ENCODE assay signal across 9 cellular contexts in genomic region chr6:11258260-11259237, GRCh38. TPM values are rescaled to one million over a fixed set of nuclear protein-coding genes. Genes with fewer than 3 reads are reported as not detected.
DNase-seq lines count a peak whose midpoint lies in the region; ATAC-seq and TF ChIP-seq lines count a peak whose summit lies in the region.
"Had no signal": no experiment of that assay in that cellular context is flagged by ENCODE, and none has a peak within 500 bp of the region (broad histone marks: within the 10 kb centered on the region; RNA-seq: fewer than 3 reads in every experiment).

No MANE protein-coding gene starts in this region.

- H3K27ac ChIP-seq in right lobe of liver: no peak overlapping the region

- TF ChIP-seq CTCF in right lobe of liver (IDR thresholded peaks at IDR 0.05) (no peak), Calu3 (IDR thresholded peaks at IDR 0.05; ENCODE audit: unreplicated experiment) (no peak)

- no peaks in the 10 kb centered on the region for H3K36me3 Mint-ChIP-seq in Calu3 (ENCODE audit: insufficient read depth, unreplicated experiment)

- TF ChIP-seq POLR2A in right lobe of liver (IDR thresholded peaks at IDR 0.05): no peak

- WGBS in right lobe of liver (ENCODE audit: insufficient coverage, low coverage, low lambda C conversion rate, missing lambda C conversion rate): 70% methylated on average over 2 of the region's 2 CpGs

- no TSS peak for BruUV-seq in Calu3 (replicated peaks; lab: Mats Ljungman, UMichigan)

- peaks cover 11% of the 10 kb centered on the region for H3K4me1 Mint-ChIP-seq in Calu3 (ENCODE audit: low read depth, unreplicated experiment)

- CTCF ChIA-PET in Calu3 (lab: Charles Lee): no interaction called here

- peaks cover 0 to 5% (median 0%) of the 10 kb centered on the region in 4 donors for H3K4me1 ChIP-seq in right lobe of liver

- no peak overlapping the region for H3K27ac Mint-ChIP-seq in Calu3 (ENCODE audit: unreplicated experiment)

- no peaks in the 10 kb centered on the region for H3K27me3 ChIP-seq in right lobe of liver

- intact Hi-C loops in right lobe of liver (cut with DNase I): no loop called here
- intact Hi-C loops in Calu3 (cut with micrococcal nuclease; ENCODE audit: unreplicated experiment): no loop called here

- no peaks in the 10 kb centered on the region for H3K9me3 ChIP-seq in right lobe of liver

- no peaks in the 10 kb centered on the region for H3K9me3 Mint-ChIP-seq in Calu3 (ENCODE audit: low read depth, unreplicated experiment)

- H3K27me3 Mint-ChIP-seq in Calu3 (ENCODE audit: unreplicated experiment): no peaks in the 10 kb centered on the region

- DNase-seq in DMS79 (lab: John Stamatoyannopoulos, UW) (peak; percentile 62), T-helper 1 cell (peak in 3 of 5 donors; percentile 15 to 86 (median 19)), right lobe of liver (no peak), Calu3 (no peak), SK-N-DZ (ENCODE audit: low spot score) (no peak), pons (ENCODE audit: low spot score) (no peak), NCI-H187 treated with DMSO at 0.1 percent for 48 hours (lab: John Stamatoyannopoulos, UW) (no peak)

- H3K4me3 ChIP-seq in right lobe of liver: no peak overlapping the region
- H3K4me3 ChIP-seq: K562 had no signal

- H3K36me3 ChIP-seq in right lobe of liver: no peaks in the 10 kb centered on the region

- ATAC-seq in GM21576 (IDR thresholded peaks at IDR 0.05; ENCODE audit: unreplicated experiment): peak; percentile 78
- ATAC-seq in right lobe of liver: peak; percentile 7 to 46 (median 38)
- ATAC-seq: K562 had no signal

- H3K4me3 Mint-ChIP-seq in Calu3 (ENCODE audit: low read depth, unreplicated experiment): no peak overlapping the region

RNA-seq across cellular contexts. Expression of gene NEDD9, which starts 26.1 kb away (rescaled TPM):
- total RNA-seq in right lobe of liver: 10 to 100 TPM in 4 of 6 experiments, 1 to 10 TPM in 2; 5.1 to 59.8 (median 26.2) TPM
- total RNA-seq in Calu3 (2022): 18.2 and 28.1 TPM in 2 replicates
- 0.14 and 0.31 TPM in 2 replicates for polyA plus RNA-seq in SK-N-DZ (2014; cell fraction: cytosol; rRNA removed)
- 0.13 and 0.14 TPM in 2 replicates for polyA plus RNA-seq in SK-N-DZ (2014; cell fraction: nucleus; rRNA removed)

Comparison
In these comparisons a context has a peak if more than half of its experiments do, and no peak if none do; other contexts are left out.
1. DNase-seq: peak in DMS79 (single experiment) and T-helper 1 cell (3 of 5); none in right lobe of liver (0 of 3), Calu3 (single experiment), SK-N-DZ (single experiment), pons (single experiment) and NCI-H187 treated with DMSO at 0.1 percent for 48 hours (single experiment).